ENCODE assay signal across 17 cellular contexts in the genomic region with DNA sequence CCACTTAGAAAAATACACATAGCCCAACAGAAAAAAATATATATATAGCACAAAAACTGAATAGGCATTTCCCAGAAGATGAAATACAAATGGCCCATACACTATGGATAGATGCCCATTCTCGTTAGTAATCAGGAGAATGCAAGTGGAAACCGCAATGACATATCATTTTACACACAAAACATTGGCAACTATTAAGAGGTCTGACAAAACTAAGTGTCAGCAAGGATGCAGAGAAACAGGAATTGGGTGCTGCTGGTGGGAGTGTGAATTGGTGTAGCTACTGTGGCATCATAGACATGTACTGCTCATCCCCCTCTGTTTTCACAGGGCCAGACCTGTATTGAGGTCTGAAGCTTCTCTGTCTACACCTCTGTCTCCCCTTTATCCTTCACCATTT.
"Had no signal": no experiment of that assay in that cellular context is flagged by ENCODE, and none has a peak within 500 bp of the region (broad histone marks: within the 10 kb centered on the region; RNA-seq: fewer than 3 reads in every experiment).

No MANE protein-coding gene starts in this region.

- H3K27ac Mint-ChIP-seq: activated naive CD4-positive, alpha-beta T cell treated with anti-CD3 and anti-CD28 coated beads, Interleukin-2, amount 10 ng/mL, durations not matched to agents 7 days and 5 days; nephron had no signal

- DNase-seq: activated CD4-positive, alpha-beta T cell treated with anti-CD3 and anti-CD28 coated beads, Interleukin-2, amount 50 U/mL, for 48 hours; activated naive CD4-positive, alpha-beta T cell treated with anti-CD3 and anti-CD28 coated beads, Interleukin-2, amount 10 ng/mL, durations not matched to agents 7 days and 5 days; activated T-cell treated with anti-CD3 and anti-CD28 coated beads, Interleukin-2, amount 50 U/mL, for 1 hour; central memory CD4-positive, alpha-beta T cell; cortex of kidney; effector CD4-positive, alpha-beta T cell; esophagus squamous epithelium; head of caudate nucleus; kidney glomerular epithelial cell; left ventricle myocardium superior; mesendoderm; nucleus accumbens; stimulated activated CD4-positive, alpha-beta T cell treated with anti-CD3 and anti-CD28 coated beads, Interleukin-4, amount 100 ng/mL, for 1 hour; stimulated activated naive CD4-positive, alpha-beta T cell; tibial artery; uterus had no signal

- H3K4me3 Mint-ChIP-seq: activated naive CD4-positive, alpha-beta T cell treated with anti-CD3 and anti-CD28 coated beads, Interleukin-2, amount 10 ng/mL, durations not matched to agents 7 days and 5 days; nephron had no signal

- H3K27me3 Mint-ChIP-seq: activated naive CD4-positive, alpha-beta T cell treated with anti-CD3 and anti-CD28 coated beads, Interleukin-2, amount 10 ng/mL, durations not matched to agents 7 days and 5 days had no signal

- H3K9me3 Mint-ChIP-seq: activated naive CD4-positive, alpha-beta T cell treated with anti-CD3 and anti-CD28 coated beads, Interleukin-2, amount 10 ng/mL, durations not matched to agents 7 days and 5 days had no signal

- H3K4me3 ChIP-seq: esophagus squamous epithelium, tibial artery, uterus had no signal

- H3K36me3 Mint-ChIP-seq: activated naive CD4-positive, alpha-beta T cell treated with anti-CD3 and anti-CD28 coated beads, Interleukin-2, amount 10 ng/mL, durations not matched to agents 7 days and 5 days had no signal

- ATAC-seq: left ventricle myocardium superior had no signal

- H3K4me1 Mint-ChIP-seq: activated naive CD4-positive, alpha-beta T cell treated with anti-CD3 and anti-CD28 coated beads, Interleukin-2, amount 10 ng/mL, durations not matched to agents 7 days and 5 days; nephron had no signal
